8 cellular contexts compared by ENCODE assay signal in the genomic region with DNA sequence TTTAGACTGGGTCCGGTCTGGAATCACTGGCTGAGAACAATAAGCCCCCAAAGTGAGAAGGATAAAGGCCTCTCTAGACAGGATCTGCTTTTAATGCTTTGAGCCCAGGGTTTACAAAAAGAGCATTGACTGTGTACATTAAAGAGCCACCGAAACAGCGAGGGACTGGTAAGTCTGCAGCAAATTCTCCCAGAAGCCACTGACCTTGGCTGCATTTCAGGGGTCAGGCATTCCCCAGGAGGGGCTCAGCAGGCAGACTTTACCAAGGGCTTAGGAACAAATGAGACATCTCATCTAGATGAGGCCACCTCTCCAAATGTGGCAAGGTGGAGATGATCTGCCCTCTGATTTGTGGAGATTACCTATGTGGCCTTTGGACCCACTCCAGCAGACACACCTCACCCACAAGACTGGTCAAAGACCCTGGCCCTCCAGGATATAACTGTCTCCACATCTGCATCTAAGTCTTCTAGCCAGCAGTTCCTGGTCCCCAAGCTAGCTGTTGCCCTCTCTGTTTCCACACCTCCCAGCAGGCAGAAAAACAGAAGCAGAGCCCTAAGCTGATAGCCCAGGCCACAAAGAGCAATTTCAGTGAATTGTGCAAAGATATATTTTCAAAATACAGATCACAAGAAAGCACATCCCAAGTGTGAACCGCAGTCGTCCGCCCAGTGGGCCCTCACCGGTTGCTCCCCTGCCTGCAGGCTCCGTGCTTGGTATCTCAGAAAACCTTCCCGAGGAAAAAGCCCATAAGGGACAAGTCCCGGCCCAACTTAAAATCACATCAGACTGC. TPM values are rescaled to one million over a fixed set of nuclear protein-coding genes. Genes with fewer than 3 reads are reported as not detected.
A peak's percentile ranks its signal among the peaks of the same experiment; 100 is the strongest.
DNase-seq lines count a peak whose midpoint lies in the region; ATAC-seq and TF ChIP-seq lines count a peak whose summit lies in the region.

No MANE protein-coding gene starts in this region.

- no peaks in the 10 kb centered on the region for H3K36me3 ChIP-seq in CD4-positive, CD25-positive, alpha-beta regulatory T cell (ENCODE audit: control insufficient read depth, insufficient read depth, low read length)
- H3K36me3 ChIP-seq in Peyer's patch, result no peaks in the 10 kb centered on the region
- no peaks in the 10 kb centered on the region for H3K36me3 ChIP-seq in ectodermal cell (ENCODE audit: control insufficient read depth, insufficient read depth, low read length)

- no peak for ATAC-seq in CD4-positive, CD25-positive, alpha-beta regulatory T cell (ENCODE audit: low read depth in 2 of 2)
- ATAC-seq in naive B cell (ENCODE audit: low read depth in 2 of 2) (no peak), HG02588 (IDR thresholded peaks at IDR 0.05; ENCODE audit: unreplicated experiment) (no peak)

- no peak for TF ChIP-seq CTCF in Peyer's patch (IDR thresholded peaks at IDR 0.05)

- peak overlapping the region; percentile 84 for H3K27ac ChIP-seq in CD4-positive, CD25-positive, alpha-beta regulatory T cell (ENCODE audit: insufficient read depth, low read length, poor library complexity, severe bottlenecking)
- H3K27ac ChIP-seq in Peyer's patch (peak overlapping the region; percentile 68 to 90 (median 86)), ectodermal cell (ENCODE audit: insufficient read depth, low read depth, low read length, poor library complexity, severe bottlenecking) (no peak overlapping the region)

- H3K4me3 ChIP-seq in CD4-positive, CD25-positive, alpha-beta regulatory T cell (ENCODE audit: low read depth, low read length), result peak overlapping the region; percentile 99
- H3K4me3 ChIP-seq in Peyer's patch, result peak overlapping the region; percentile 69 to 98 (median 74)
- H3K4me3 ChIP-seq in ectodermal cell (ENCODE audit: insufficient read depth, low read depth, low read length), result peak overlapping the region; percentile 67

- H3K27me3 ChIP-seq in CD4-positive, CD25-positive, alpha-beta regulatory T cell (ENCODE audit: control insufficient read depth, insufficient read depth, low read length), result no peaks in the 10 kb centered on the region
- H3K27me3 ChIP-seq in Peyer's patch, result no peaks in the 10 kb centered on the region
- H3K27me3 ChIP-seq in ectodermal cell (ENCODE audit: control insufficient read depth, insufficient read depth, low read length, poor library complexity, severe bottlenecking), result peaks cover 46% of the 10 kb centered on the region

- H3K4me1 ChIP-seq in CD4-positive, CD25-positive, alpha-beta regulatory T cell (ENCODE audit: control insufficient read depth, insufficient read depth, low read length, poor library complexity, severe bottlenecking), result peaks cover 62% of the 10 kb centered on the region
- peaks cover 0 to 39% (median 3%) of the 10 kb centered on the region in 4 donors for H3K4me1 ChIP-seq in Peyer's patch
- peaks cover 21% of the 10 kb centered on the region for H3K4me1 ChIP-seq in ectodermal cell (ENCODE audit: control insufficient read depth, insufficient read depth, low read length)

- no peaks in the 10 kb centered on the region for H3K36me3 Mint-ChIP-seq in CD4-positive, CD25-positive, alpha-beta regulatory T cell
- H3K36me3 Mint-ChIP-seq in naive B cell, result no peaks in the 10 kb centered on the region

- peak; percentile 43 to 46 for TF ChIP-seq POLR2A in Peyer's patch (IDR thresholded peaks at IDR 0.05)

- peaks cover 9 to 35% (median 15%) of the 10 kb centered on the region in 4 donors for H3K4me1 Mint-ChIP-seq in CD4-positive, CD25-positive, alpha-beta regulatory T cell
- peaks cover 38 to 46% (median 39%) of the 10 kb centered on the region in 3 donors for H3K4me1 Mint-ChIP-seq in naive B cell

- H3K27me3 Mint-ChIP-seq in CD4-positive, CD25-positive, alpha-beta regulatory T cell, result no peaks in the 10 kb centered on the region
- H3K27me3 Mint-ChIP-seq in naive B cell, result peaks cover 5 to 6% (median 6%) of the 10 kb centered on the region in 3 donors

- peak overlapping the region; percentile 94 to 97 (median 95) for H3K4me3 Mint-ChIP-seq in CD4-positive, CD25-positive, alpha-beta regulatory T cell
- H3K4me3 Mint-ChIP-seq in naive B cell, result peak overlapping the region; percentile 23 to 97 (median 89)

- WGBS in ectodermal cell, 2 experiments, result 10% methylated on average over 10 of the region's 10 CpGs

- H3K9me3 Mint-ChIP-seq in CD4-positive, CD25-positive, alpha-beta regulatory T cell, result peaks cover 0 to 2% (median 0%) of the 10 kb centered on the region in 7 donors
- no peaks in the 10 kb centered on the region for H3K9me3 Mint-ChIP-seq in naive B cell

- H3K27ac Mint-ChIP-seq in CD4-positive, CD25-positive, alpha-beta regulatory T cell, result peak overlapping the region; percentile 92 to 93 (median 92)
- peak overlapping the region in 2 of 6 donors; percentile 17 to 82 for H3K27ac Mint-ChIP-seq in naive B cell

- peak in 1 of 3 donors; percentile 39 for DNase-seq in CD4-positive, CD25-positive, alpha-beta regulatory T cell
- DNase-seq in Peyer's patch, result peak in 2 of 3 donors; percentile 54 to 72
- no peak for DNase-seq in naive B cell
- DNase-seq in GDM1 (lab: John Stamatoyannopoulos, UW), result no peak
- DNase-seq in COR-L47 (lab: John Stamatoyannopoulos, UW), result no peak
- no peak for DNase-seq in LoVo (ENCODE audit: low spot score)

- no peaks in the 10 kb centered on the region for H3K9me3 ChIP-seq in CD4-positive, CD25-positive, alpha-beta regulatory T cell (ENCODE audit: control insufficient read depth in 2 of 2, low read length in 2 of 2)
- H3K9me3 ChIP-seq in Peyer's patch (no peaks in the 10 kb centered on the region), ectodermal cell (ENCODE audit: control insufficient read depth, low read length) (no peaks in the 10 kb centered on the region)

RNA-seq across cellular contexts. Expression of a gene that starts 2.7 kb away (rescaled TPM):
- 162 TPM for total RNA-seq in CD4-positive, CD25-positive, alpha-beta regulatory T cell
- polyA plus RNA-seq in CD4-positive, CD25-positive, alpha-beta regulatory T cell, result 10 to 100 TPM; 14.7 to 26.7 (median 22.0) TPM
- 10 to 100 TPM; 37.1 to 84.8 (median 74.4) TPM for total RNA-seq in Peyer's patch
- 15.1 TPM for polyA plus RNA-seq in ectodermal cell (2013, experiment 1 of 4)
- polyA plus RNA-seq in ectodermal cell (2013, experiment 2 of 4), result 11.0 TPM
- polyA plus RNA-seq in ectodermal cell (2013, experiment 3 of 4), result 10.2 TPM
- polyA plus RNA-seq in ectodermal cell (2013, experiment 4 of 4), result 9.5 TPM
- polyA plus RNA-seq in naive B cell (ENCODE audit: low read depth in 6 of 6), result 1 to 10 TPM in 3 of 6 donors, under 1 TPM in 2, not detected in 1; 0.58 to 1.8 (median 1.1) TPM

Comparison
In these comparisons a context has a peak if more than half of its experiments do, and no peak if none do; other contexts are left out.
1. DNase-seq: peak in Peyer's patch (2 of 3); none in naive B cell (single experiment), GDM1 (single experiment), COR-L47 (single experiment) and LoVo (single experiment).
2. Peak in every context shown above with its lines, with median percentiles within 50 percentile points of each other: H3K4me3 ChIP-seq.